In genomic region chrX:151920530-151920929, GRCh38 we compare ENCODE assay signal across 37 cellular contexts. TPM values are rescaled to one million over a fixed set of nuclear protein-coding genes. Genes with fewer than 3 reads are reported as not detected.
"Had no signal": no experiment of that assay in that cellular context is flagged by ENCODE, and none has a peak within 500 bp of the region (broad histone marks: within the 10 kb centered on the region; RNA-seq: fewer than 3 reads in every experiment).

No MANE protein-coding gene starts in this region.

- H3K36me3 ChIP-seq: adrenal gland, ascending aorta, brain microvascular endothelial cell, breast epithelium, cardiac muscle cell had no signal

- H3K27me3 ChIP-seq: ascending aorta, body of pancreas, brain microvascular endothelial cell, cardiac muscle cell had no signal

- H3K4me3 ChIP-seq: adrenal gland, ascending aorta, body of pancreas, breast epithelium, cardiac muscle cell had no signal

- H3K27ac ChIP-seq: adrenal gland, ascending aorta, body of pancreas, brain microvascular endothelial cell, breast epithelium, cardiac muscle cell had no signal

- DNase-seq: activated effector memory CD4-positive, alpha-beta T cell treated with anti-CD3 and anti-CD28 coated beads, Interleukin-2, amount 50 U/mL, for 16 hours; activated effector memory CD4-positive, alpha-beta T cell treated with Interleukin-2 at 50 U/mL for 16 hours; activated gamma-delta T cell; activated gamma-delta T cell treated with Interleukin-2 at 50 U/mL for 16 hours; activated naive CD4-positive, alpha-beta T cell; activated naive CD4-positive, alpha-beta T cell treated with anti-CD3 and anti-CD28 coated beads for 36 hours; activated naive CD4-positive, alpha-beta T cell treated with anti-CD3 and anti-CD28 coated beads, Interleukin-2, amount 10 ng/mL, durations not matched to agents 7 days and 5 days; activated naive CD4-positive, alpha-beta T cell treated with anti-CD3 and anti-CD28 coated beads, Interleukin-2, amount 50 U/mL, for 16 hours; activated naive CD4-positive, alpha-beta T cell treated with Interleukin-2 at 50 U/mL for 16 hours; activated naive CD8-positive, alpha-beta T cell treated with anti-CD3 and anti-CD28 coated beads for 36 hours; activated naive CD8-positive, alpha-beta T cell treated with anti-CD3 and anti-CD28 coated beads, Interleukin-2, amount 10 ng/mL, durations not matched to agents 7 days and 5 days; activated naive CD8-positive, alpha-beta T cell treated with anti-CD3 and anti-CD28 coated beads, Interleukin-2, amount 50 U/mL, for 24 hours; activated T-cell treated with anti-CD3 and anti-CD28 coated beads, Interleukin-2, amount 50 U/mL, for 24 hours; activated T-cell treated with anti-CD3 and anti-CD28 coated beads, Interleukin-2, amount 50 U/mL, for 4 hours; activated T-cell treated with anti-CD3 and anti-CD28 coated beads, Interleukin-2, amount 50 U/mL, for 48 hours; activated T-cell treated with anti-CD3 and anti-CD28 coated beads, Interleukin-2, amount 50 U/mL, for 72 hours; adrenal gland; amniotic stem cell; amygdala; anterior cingulate cortex; body of pancreas; brain microvascular endothelial cell; central memory CD4-positive, alpha-beta T cell; cerebellar nuclear complex had no signal

- H3K4me1 ChIP-seq: adrenal gland, ascending aorta, body of pancreas, breast epithelium had no signal

- ATAC-seq: activated naive CD4-positive, alpha-beta T cell treated with anti-CD3 and anti-CD28 coated beads, Interleukin-2, amount 50 U/mL, for 72 hours; activated naive CD8-positive, alpha-beta T cell treated with anti-CD3 and anti-CD28 coated beads, Interleukin-2, amount 50 U/mL, for 24 hours; activated T-cell treated with anti-CD3 and anti-CD28 coated beads, Interleukin-2, amount 50 U/mL, for 4 hours; activated T-cell treated with anti-CD3 and anti-CD28 coated beads, Interleukin-2, amount 50 U/mL, for 72 hours; activated T-helper 17 cell treated with anti-CD3 and anti-CD28 coated beads, Interleukin-2, amount 50 U/mL, for 72 hours; body of pancreas had no signal

- H3K9me3 ChIP-seq: adrenal gland, ascending aorta, body of pancreas, breast epithelium had no signal

RNA-seq across cellular contexts. Expression of gene MAGEA4, which starts 7.8 kb away (rescaled TPM):
- total RNA-seq: activated naive CD4-positive, alpha-beta T cell treated with anti-CD3 and anti-CD28 coated beads for 36 hours; activated naive CD4-positive, alpha-beta T cell treated with anti-CD3 and anti-CD28 coated beads, Interleukin-2, amount 50 U/mL, for 72 hours; activated naive CD8-positive, alpha-beta T cell treated with anti-CD3 and anti-CD28 coated beads for 36 hours; activated naive CD8-positive, alpha-beta T cell treated with anti-CD3 and anti-CD28 coated beads, Interleukin-2, amount 10 ng/mL, durations not matched to agents 7 days and 5 days; activated T-cell treated with anti-CD3 and anti-CD28 coated beads, Interleukin-2, amount 50 U/mL, for 4 hours; activated T-cell treated with anti-CD3 and anti-CD28 coated beads, Interleukin-2, amount 50 U/mL, for 72 hours; activated T-helper 1 cell treated with anti-CD3 and anti-CD28 coated beads, Interleukin-12 subunit alpha, Interleukin-12 subunit beta, Interleukin-2, Interleukin-4 antibody, amounts not matched to agents 30 ng/mL and 10 ng/mL and 1 ng/mL, durations not matched to agents 14 hours and 24 hours and 36 hours; activated T-helper 17 cell treated with anti-CD3 and anti-CD28 coated beads, Interleukin-2, amount 50 U/mL, for 72 hours; activated T-helper 2 cell treated with anti-CD3 and anti-CD28 coated beads, Interferon-gamma antibody, Interleukin-2, Interleukin-4, amounts not matched to agents 10 μg/mL and 5 μg/mL and 100 μg/mL, durations not matched to agents 14 hours and 24 hours and 36 hours; adrenal gland; ascending aorta; astrocyte; body of pancreas; breast epithelium; bronchial epithelial cell; cardiac muscle cell; cardiac septum; cerebellum; chondrocyte had no signal
- polyA plus RNA-seq: adipose tissue, adrenal gland, cardiac muscle cell had no signal

RNA-seq across cellular contexts. Expression of gene GABRE, which starts 53.9 kb away (rescaled TPM):
- total RNA-seq: activated naive CD4-positive, alpha-beta T cell treated with anti-CD3 and anti-CD28 coated beads for 36 hours; activated naive CD4-positive, alpha-beta T cell treated with anti-CD3 and anti-CD28 coated beads, Interleukin-2, amount 50 U/mL, for 72 hours; activated naive CD8-positive, alpha-beta T cell treated with anti-CD3 and anti-CD28 coated beads for 36 hours; activated naive CD8-positive, alpha-beta T cell treated with anti-CD3 and anti-CD28 coated beads, Interleukin-2, amount 10 ng/mL, durations not matched to agents 7 days and 5 days; activated T-cell treated with anti-CD3 and anti-CD28 coated beads, Interleukin-2, amount 50 U/mL, for 72 hours; activated T-helper 1 cell treated with anti-CD3 and anti-CD28 coated beads, Interleukin-12 subunit alpha, Interleukin-12 subunit beta, Interleukin-2, Interleukin-4 antibody, amounts not matched to agents 30 ng/mL and 10 ng/mL and 1 ng/mL, durations not matched to agents 14 hours and 24 hours and 36 hours; activated T-helper 17 cell treated with anti-CD3 and anti-CD28 coated beads, Interleukin-2, amount 50 U/mL, for 72 hours; activated T-helper 2 cell treated with anti-CD3 and anti-CD28 coated beads, Interferon-gamma antibody, Interleukin-2, Interleukin-4, amounts not matched to agents 10 μg/mL and 5 μg/mL and 100 μg/mL, durations not matched to agents 14 hours and 24 hours and 36 hours had no signal
